Comparison of ENCODE assay signal across 16 cellular contexts in genomic region chr20:5180421-5180820, GRCh38. TPM values are rescaled to one million over a fixed set of nuclear protein-coding genes. Genes with fewer than 3 reads are reported as not detected.
DNase-seq lines count a peak whose midpoint lies in the region; ATAC-seq and TF ChIP-seq lines count a peak whose summit lies in the region.
"Had no signal": no experiment of that assay in that cellular context is flagged by ENCODE, and none has a peak within 500 bp of the region (broad histone marks: within the 10 kb centered on the region; RNA-seq: fewer than 3 reads in every experiment).

No MANE protein-coding gene starts in this region.

- 0 out of 2 replicates have a peak overlapping the region, but pooled peaks have one; percentile 17 for H2BK20ac ChIP-seq in IMR-90 (ENCODE audit: low read depth, low read length)

- H3K9ac ChIP-seq in IMR-90 (ENCODE audit: low read depth, low read length): no peak overlapping the region; the same call in 1 of the 2 replicates
- H3K9ac ChIP-seq in endodermal cell (ENCODE audit: extremely low read depth, low read length, poor library complexity, severe bottlenecking): peak overlapping the region; percentile 54
- no peak overlapping the region for H3K9ac ChIP-seq in trophoblast cell (ENCODE audit: low read length)

- H3K4ac ChIP-seq in IMR-90 (ENCODE audit: low read depth, low read length) (no peak overlapping the region), trophoblast cell (ENCODE audit: low read depth, low read length) (no peak overlapping the region)

- H3K27ac ChIP-seq in CD4-positive, CD25-positive, alpha-beta regulatory T cell (ENCODE audit: insufficient read depth, low read length, poor library complexity, severe bottlenecking): no peak overlapping the region
- H3K27ac ChIP-seq in IMR-90 (ENCODE audit: insufficient read depth, low read length): peak overlapping the region; percentile 55; the same call in 1 of the 2 replicates
- H3K27ac ChIP-seq in endodermal cell (ENCODE audit: low read depth, low read length): peak overlapping the region; percentile 65
- peak overlapping the region; percentile 37 for H3K27ac ChIP-seq in trophoblast cell (ENCODE audit: low read depth, low read length)

- TF ChIP-seq CTCF in IMR-90 (conservative IDR thresholded peaks at IDR 0.05; ENCODE audit: low read depth, low read length) (no peak), endodermal cell (conservative IDR thresholded peaks at IDR 0.05) (no peak)

- H4K12ac ChIP-seq in trophoblast cell (ENCODE audit: low read depth, low read length): no peak overlapping the region

- peaks cover 0 to 9% (median 2%) of the 10 kb centered on the region in 4 donors for H3K4me1 Mint-ChIP-seq in CD4-positive, CD25-positive, alpha-beta regulatory T cell
- H3K4me1 Mint-ChIP-seq in endodermal cell: peaks cover 44% of the 10 kb centered on the region

- peaks cover 55% of the 10 kb centered on the region for H3K36me3 Mint-ChIP-seq in CD4-positive, CD25-positive, alpha-beta regulatory T cell
- H3K36me3 Mint-ChIP-seq in endodermal cell (ENCODE audit: low read depth): peaks cover 61% of the 10 kb centered on the region

- in situ Hi-C loops in IMR-90 (cut with MboI; ENCODE audit: low sequenced_read_pairs): no loop called here

- H2AK9ac ChIP-seq in IMR-90 (replicated peaks; ENCODE audit: low read depth, low read length, poor library complexity): no peak overlapping the region

- no peak overlapping the region for H2AFZ ChIP-seq in IMR-90 (replicated peaks; ENCODE audit: low read length, poor library complexity)
- H2AFZ ChIP-seq in trophoblast cell (ENCODE audit: insufficient read depth, low read length, poor library complexity): no peak overlapping the region

- H4K20me1 ChIP-seq in IMR-90 (ENCODE audit: insufficient read depth, low read length): peaks cover 6% of the 10 kb centered on the region; the same call in 1 of the 2 replicates

- 88% methylated on average over 1 of the region's 1 CpG; no CpG with 5 or more reads in 1 of the 2 experiments for WGBS in IMR-90 (ENCODE audit: extremely low coverage in 2 of 2, insufficient read length in 1 of 2), 2 experiments
- WGBS in endodermal cell (ENCODE audit: insufficient coverage in 1 of 2, insufficient read length in 1 of 2), 2 experiments: 0 to 31% methylated on average over 1 of the region's 1 CpG
- WGBS in trophoblast cell (ENCODE audit: extremely low coverage, insufficient coverage, insufficient read length): no CpG with 5 or more reads among the region's 1 CpG

- TF ChIP-seq RAD21 in IMR-90 (IDR thresholded peaks at IDR 0.05; ENCODE audit: low read length): no peak

- POLR2A ChIA-PET in IMR-90 (lab: Charles Lee; ENCODE audit: unreplicated experiment): no interaction called here

- no peaks in the 10 kb centered on the region for H3K9me3 Mint-ChIP-seq in CD4-positive, CD25-positive, alpha-beta regulatory T cell
- H3K9me3 Mint-ChIP-seq in endodermal cell: no peaks in the 10 kb centered on the region
- H3K9me3 Mint-ChIP-seq: CD4-positive, alpha-beta T cell had no signal

- H2BK5ac ChIP-seq in IMR-90 (ENCODE audit: low read depth, low read length, poor library complexity, severe bottlenecking): no peak overlapping the region
- no peak overlapping the region for H2BK5ac ChIP-seq in trophoblast cell (ENCODE audit: low read depth, low read length, poor library complexity)

- no peak overlapping the region for H3K4me3 Mint-ChIP-seq in CD4-positive, CD25-positive, alpha-beta regulatory T cell
- H3K4me3 Mint-ChIP-seq in endodermal cell: no peak overlapping the region
- H3K4me3 Mint-ChIP-seq: B cell; CD4-positive, alpha-beta T cell had no signal

- H4K91ac ChIP-seq in IMR-90 (ENCODE audit: insufficient read depth, low read depth, low read length): no peak overlapping the region
- H4K91ac ChIP-seq in trophoblast cell (ENCODE audit: low read depth, low read length): no peak overlapping the region

- no peaks in the 10 kb centered on the region for H3K79me2 ChIP-seq in trophoblast cell (ENCODE audit: control insufficient read depth, insufficient read depth, low read length, poor library complexity)

- no peaks in the 10 kb centered on the region for H3K9me3 ChIP-seq in CD4-positive, CD25-positive, alpha-beta regulatory T cell (ENCODE audit: control insufficient read depth in 2 of 2, low read length in 2 of 2)
- H3K9me3 ChIP-seq in IMR-90 (ENCODE audit: control insufficient read depth, insufficient read depth, low read length): no peaks in the 10 kb centered on the region
- no peaks in the 10 kb centered on the region for H3K9me3 ChIP-seq in endodermal cell (ENCODE audit: control insufficient read depth, low read length)
- H3K9me3 ChIP-seq in trophoblast cell (ENCODE audit: insufficient read depth, low read depth, low read length): no peaks in the 10 kb centered on the region

- dilution Hi-C loops in IMR-90 (cut with HindIII; ENCODE audit: low sequenced_read_pairs, unreplicated experiment): no loop called here

- peak overlapping the region; percentile 20; the same call in 1 of the 2 replicates for H4K5ac ChIP-seq in IMR-90 (ENCODE audit: low read depth, low read length)

- H3K79me1 ChIP-seq in IMR-90 (ENCODE audit: low read depth in 1 of 2, low read length in 2 of 2) (peaks cover 16 to 43% of the 10 kb centered on the region in 2 experiments), trophoblast cell (ENCODE audit: low read length) (no peaks in the 10 kb centered on the region)

- H4K8ac ChIP-seq in IMR-90 (ENCODE audit: low read depth in 2 of 2, low read length in 2 of 2): no peak overlapping the region; a peak in 1 of 4 replicates
- no peak overlapping the region for H4K8ac ChIP-seq in trophoblast cell (ENCODE audit: low read depth, low read length)

- H3K56ac ChIP-seq in IMR-90 (ENCODE audit: extremely low read depth, insufficient read depth, low read length): no peak overlapping the region

- H3K23ac ChIP-seq in IMR-90 (ENCODE audit: low read depth, low read length): no peak overlapping the region
- no peak overlapping the region for H3K23ac ChIP-seq in trophoblast cell (ENCODE audit: low read length)

- no peak overlapping the region for H2AK5ac ChIP-seq in IMR-90 (ENCODE audit: low read depth, low read length)
- H2AK5ac ChIP-seq in trophoblast cell (ENCODE audit: low read length): no peak overlapping the region

- no peaks in the 10 kb centered on the region for H3K27me3 ChIP-seq in CD4-positive, CD25-positive, alpha-beta regulatory T cell (ENCODE audit: control insufficient read depth, insufficient read depth, low read length)
- H3K27me3 ChIP-seq in IMR-90 (ENCODE audit: control insufficient read depth, insufficient read depth, low read length) (no peaks in the 10 kb centered on the region), endodermal cell (ENCODE audit: control insufficient read depth, insufficient read depth, low read length, poor library complexity, severe bottlenecking) (no peaks in the 10 kb centered on the region), trophoblast cell (ENCODE audit: insufficient read depth, low read length) (no peaks in the 10 kb centered on the region)

- no peak for DNase-seq in CD4-positive, CD25-positive, alpha-beta regulatory T cell
- DNase-seq in IMR-90 (no peak), endodermal cell (no peak), trophoblast cell (peak in 1 of 2 donors; percentile 14), hepatic stellate cell (ENCODE audit: low spot score) (no peak)
- DNase-seq: CD4-positive, alpha-beta T cell; Kasumi-1; NCI-H1105 treated with DMSO at 0.1 percent for 48 hours; NCI-H1930; NCI-H2171; NCI-H446; NCI-H69; SIG-M5 had no signal

- H3K36me3 ChIP-seq in CD4-positive, CD25-positive, alpha-beta regulatory T cell (ENCODE audit: control insufficient read depth, insufficient read depth, low read length): peaks cover 91% of the 10 kb centered on the region
- H3K36me3 ChIP-seq in IMR-90 (ENCODE audit: control insufficient read depth, insufficient read depth, low read length) (peaks cover 18% of the 10 kb centered on the region), endodermal cell (ENCODE audit: control insufficient read depth, insufficient read depth, low read length) (peaks cover 81% of the 10 kb centered on the region), trophoblast cell (ENCODE audit: control insufficient read depth in 1 of 2, insufficient read depth in 2 of 2, low read length in 2 of 2) (peaks cover 5 to 6% of the 10 kb centered on the region in 2 experiments)

- H3K9me1 ChIP-seq in IMR-90 (ENCODE audit: insufficient read depth, low read length): peaks cover 9% of the 10 kb centered on the region

- intact Hi-C loops in IMR-90 (cut with micrococcal nuclease): loop anchor here (2.0 to 5.0 kb wide), 2 partner anchors 38 to 54 kb away; partner anchors contain the start of gene CDS2

- H3K4me2 ChIP-seq in IMR-90 (ENCODE audit: low read depth, low read length) (peak overlapping the region; percentile 59), trophoblast cell (ENCODE audit: low read length) (peak overlapping the region; percentile 1)

- peak overlapping the region in 2 of 3 donors; percentile 1 to 58 for H3K27ac Mint-ChIP-seq in CD4-positive, CD25-positive, alpha-beta regulatory T cell
- H3K27ac Mint-ChIP-seq in endodermal cell: peak overlapping the region; percentile 91
- H3K27ac Mint-ChIP-seq: B cell; CD4-positive, alpha-beta T cell had no signal

- H3K14ac ChIP-seq in IMR-90 (replicated peaks; ENCODE audit: low read depth, low read length) (0 out of 2 replicates have a peak overlapping the region, but pooled peaks have one; percentile 24), trophoblast cell (ENCODE audit: low read length) (no peak overlapping the region)

- no peaks in the 10 kb centered on the region for H3K27me3 Mint-ChIP-seq in CD4-positive, CD25-positive, alpha-beta regulatory T cell
- no peaks in the 10 kb centered on the region for H3K27me3 Mint-ChIP-seq in endodermal cell (ENCODE audit: insufficient read depth)
- H3K27me3 Mint-ChIP-seq: B cell; CD4-positive, alpha-beta T cell had no signal

- TF ChIP-seq POLR2A in IMR-90 (IDR thresholded peaks at IDR 0.05; ENCODE audit: low read depth, low read length): no peak

- H3K4me3 ChIP-seq in CD4-positive, CD25-positive, alpha-beta regulatory T cell (ENCODE audit: low read depth, low read length): no peak overlapping the region
- H3K4me3 ChIP-seq in IMR-90 (ENCODE audit: insufficient read depth, low read depth, low read length) (no peak overlapping the region), endodermal cell (ENCODE audit: low read length) (no peak overlapping the region), trophoblast cell (ENCODE audit: low read depth, low read length) (no peak overlapping the region)

- CTCF ChIA-PET in IMR-90 (lab: Yijun Ruan, JAX): interaction anchor here (1.1 to 4.0 kb wide), 2 partner anchors 25 to 54 kb away, joined by 3 to 15 read pairs; partner anchors contain the start of gene CDS2

- no peaks in the 10 kb centered on the region for H3K4me1 ChIP-seq in CD4-positive, CD25-positive, alpha-beta regulatory T cell (ENCODE audit: control insufficient read depth, insufficient read depth, low read length, poor library complexity, severe bottlenecking)
- H3K4me1 ChIP-seq in IMR-90 (ENCODE audit: control insufficient read depth, insufficient read depth, low read length) (peaks cover 10% of the 10 kb centered on the region), endodermal cell (ENCODE audit: control insufficient read depth, insufficient read depth, low read length) (peaks cover 20% of the 10 kb centered on the region), trophoblast cell (ENCODE audit: control insufficient read depth in 1 of 2, insufficient read depth in 2 of 2, low read length in 2 of 2) (peaks cover 2 to 11% of the 10 kb centered on the region in 2 experiments)

- no peak for ATAC-seq in CD4-positive, CD25-positive, alpha-beta regulatory T cell (ENCODE audit: low read depth in 2 of 2)
- ATAC-seq in IMR-90 (ENCODE audit: low read depth) (no peak), HG03025 (IDR thresholded peaks at IDR 0.05; ENCODE audit: low FRiP score, unreplicated experiment) (no peak), HG03432 (IDR thresholded peaks at IDR 0.05; ENCODE audit: unreplicated experiment) (no peak)

- H2BK120ac ChIP-seq in IMR-90 (ENCODE audit: low read depth, low read length) (peak overlapping the region; percentile 20; the same call in 1 of the 2 replicates), trophoblast cell (ENCODE audit: insufficient read depth, low read length, poor library complexity) (no peak overlapping the region)

- no peak overlapping the region for H2BK12ac ChIP-seq in trophoblast cell (ENCODE audit: low read length)

- H2BK15ac ChIP-seq in IMR-90 (ENCODE audit: low read depth, low read length): no peak overlapping the region

- no TSS peak for BruUV-seq in IMR-90 (replicated peaks; lab: Mats Ljungman, UMichigan)

- H3K18ac ChIP-seq in IMR-90 (ENCODE audit: low read depth, low read length) (peak overlapping the region; percentile 29; the same call in 1 of the 2 replicates), trophoblast cell (ENCODE audit: low read length) (no peak overlapping the region)

RNA-seq across cellular contexts. Expression of gene CDS2, which starts 53.6 kb away (rescaled TPM):
- total RNA-seq in CD4-positive, CD25-positive, alpha-beta regulatory T cell: 77.9 TPM
- polyA plus RNA-seq in CD4-positive, CD25-positive, alpha-beta regulatory T cell: 10 to 100 TPM; 47.6 to 75.4 (median 51.5) TPM
- total RNA-seq in IMR-90 (2012; rRNA removed) (47.1 and 57.5 TPM in 2 replicates), endodermal cell (10 to 100 TPM; 66.8 to 77.1 TPM)
- 14.2 and 17.0 TPM in 2 replicates for polyA plus RNA-seq in IMR-90 (2012; rRNA removed)
- polyA plus RNA-seq in IMR-90 (2012; cell fraction: cytosol; rRNA removed): 5.6 and 7.2 TPM in 2 replicates
- 3.1 and 12.8 TPM in 2 replicates for polyA plus RNA-seq in IMR-90 (2012; cell fraction: nucleus; rRNA removed; ENCODE audit: low replicate concordance)
- polyA plus RNA-seq in endodermal cell (2013, experiment 1 of 2): 33.0 TPM
- polyA plus RNA-seq in endodermal cell (2013, experiment 2 of 2): 33.7 TPM
- 25.0 and 25.8 TPM in 2 replicates for polyA plus RNA-seq in trophoblast cell (2013)
